Comparison of ENCODE assay signal across 37 cellular contexts in genomic region chr2:156937430-156937829, GRCh38.
"Had no signal": no experiment of that assay in that cellular context is flagged by ENCODE, and none has a peak within 500 bp of the region (broad histone marks: within the 10 kb centered on the region; RNA-seq: fewer than 3 reads in every experiment).

No MANE protein-coding gene starts in this region.

- FAIRE-seq: astrocyte, TTC549 had no signal

- H3K36me3 Mint-ChIP-seq: activated CD4-positive, alpha-beta memory T cell treated with anti-CD3 and anti-CD28 coated beads for 36 hours; activated naive CD4-positive, alpha-beta T cell treated with anti-CD3 and anti-CD28 coated beads, Interleukin-2, amount 50 U/mL, for 72 hours; activated naive CD8-positive, alpha-beta T cell treated with anti-CD3 and anti-CD28 coated beads for 36 hours had no signal

- H3K4me1 Mint-ChIP-seq: activated B cell treated with CpG ODN at 0.5 μM for 24 hours; activated CD4-positive, alpha-beta T cell treated with anti-CD3 and anti-CD28 coated beads, Interleukin-2, amount 10 ng/mL, durations not matched to agents 24 days and 14 days; activated naive CD8-positive, alpha-beta T cell treated with anti-CD3 and anti-CD28 coated beads for 36 hours; activated T-helper 17 cell treated with anti-CD3 and anti-CD28 coated beads, Interleukin-2, amount 50 U/mL, for 72 hours had no signal

- H3K27me3 Mint-ChIP-seq: activated B cell treated with CpG ODN at 0.5 μM for 24 hours; activated CD4-positive, alpha-beta memory T cell treated with anti-CD3 and anti-CD28 coated beads for 36 hours; activated CD8-positive, alpha-beta T cell treated with anti-CD3 and anti-CD28 coated beads for 36 hours; activated naive CD8-positive, alpha-beta T cell treated with anti-CD3 and anti-CD28 coated beads for 36 hours; activated T-helper 17 cell treated with anti-CD3 and anti-CD28 coated beads, Interleukin-2, amount 50 U/mL, for 72 hours had no signal

- H3K4me1 ChIP-seq: adrenal gland, body of pancreas, breast epithelium had no signal

- H3K27ac Mint-ChIP-seq: activated B cell treated with CpG ODN at 0.5 μM for 24 hours; activated CD4-positive, alpha-beta memory T cell treated with anti-CD3 and anti-CD28 coated beads for 36 hours; activated CD4-positive, alpha-beta T cell treated with anti-CD3 and anti-CD28 coated beads, Interleukin-2, amount 10 ng/mL, durations not matched to agents 24 days and 14 days; activated CD8-positive, alpha-beta T cell treated with anti-CD3 and anti-CD28 coated beads for 36 hours; activated naive CD4-positive, alpha-beta T cell treated with anti-CD3 and anti-CD28 coated beads for 36 hours; activated naive CD4-positive, alpha-beta T cell treated with anti-CD3 and anti-CD28 coated beads, Interleukin-2, amount 50 U/mL, for 72 hours; activated naive CD8-positive, alpha-beta T cell treated with anti-CD3 and anti-CD28 coated beads for 36 hours; activated T-cell treated with anti-CD3 and anti-CD28 coated beads, Interleukin-2, amount 50 U/mL, for 72 hours; activated T-helper 1 cell treated with anti-CD3 and anti-CD28 coated beads, Interleukin-12 subunit alpha, Interleukin-12 subunit beta, Interleukin-2, Interleukin-4 antibody, amounts not matched to agents 30 ng/mL and 10 ng/mL and 1 ng/mL, durations not matched to agents 14 hours and 24 hours and 36 hours; activated T-helper 17 cell treated with anti-CD3 and anti-CD28 coated beads, Interleukin-2, amount 50 U/mL, for 72 hours; T-helper 1 cell treated with Interleukin-12 subunit alpha and Interleukin-12 subunit beta and Interleukin-4 antibody, amounts not matched to agents 30 μg/mL and 1 μg/mL, for 36 hours; T-helper 2 cell treated with Interferon-gamma antibody and Interleukin-4, amounts not matched to agents 5 μg/mL and 100 μg/mL, for 36 hours had no signal

- H3K27ac ChIP-seq: adrenal gland, body of pancreas, brain microvascular endothelial cell, breast epithelium, VCaP had no signal

- H3K27me3 ChIP-seq: adrenal gland, body of pancreas, brain microvascular endothelial cell, breast epithelium had no signal

- H3K9me3 Mint-ChIP-seq: activated B cell treated with CpG ODN at 0.5 μM for 24 hours; activated CD4-positive, alpha-beta memory T cell treated with anti-CD3 and anti-CD28 coated beads for 36 hours; activated CD4-positive, alpha-beta T cell treated with anti-CD3 and anti-CD28 coated beads, Interleukin-2, amount 10 ng/mL, durations not matched to agents 24 days and 14 days; activated CD8-positive, alpha-beta T cell treated with anti-CD3 and anti-CD28 coated beads for 36 hours; activated naive CD4-positive, alpha-beta T cell treated with anti-CD3 and anti-CD28 coated beads for 36 hours; activated naive CD4-positive, alpha-beta T cell treated with anti-CD3 and anti-CD28 coated beads, Interleukin-2, amount 50 U/mL, for 72 hours; activated naive CD8-positive, alpha-beta T cell treated with anti-CD3 and anti-CD28 coated beads for 36 hours; activated T-cell treated with anti-CD3 and anti-CD28 coated beads, Interleukin-2, amount 50 U/mL, for 4 hours; activated T-cell treated with anti-CD3 and anti-CD28 coated beads, Interleukin-2, amount 50 U/mL, for 72 hours; activated T-helper 1 cell treated with anti-CD3 and anti-CD28 coated beads, Interleukin-12 subunit alpha, Interleukin-12 subunit beta, Interleukin-2, Interleukin-4 antibody, amounts not matched to agents 30 ng/mL and 10 ng/mL and 1 ng/mL, durations not matched to agents 14 hours and 24 hours and 36 hours; activated T-helper 17 cell treated with anti-CD3 and anti-CD28 coated beads, Interleukin-2, amount 50 U/mL, for 72 hours; T-helper 1 cell treated with Interleukin-12 subunit alpha and Interleukin-12 subunit beta and Interleukin-4 antibody, amounts not matched to agents 30 μg/mL and 1 μg/mL, for 36 hours; T-helper 2 cell treated with Interferon-gamma antibody and Interleukin-4, amounts not matched to agents 5 μg/mL and 100 μg/mL, for 36 hours had no signal

- H3K36me3 ChIP-seq: adrenal gland, brain microvascular endothelial cell, breast epithelium had no signal

- H3K9me3 ChIP-seq: adrenal gland, body of pancreas, breast epithelium had no signal

- H3K4me3 ChIP-seq: adrenal gland, body of pancreas, breast epithelium had no signal

- ATAC-seq: activated CD8-positive, alpha-beta T cell treated with anti-CD3 and anti-CD28 coated beads for 36 hours; activated naive CD4-positive, alpha-beta T cell treated with anti-CD3 and anti-CD28 coated beads, Interleukin-2, amount 50 U/mL, for 72 hours; activated T-cell treated with anti-CD3 and anti-CD28 coated beads, Interleukin-2, amount 50 U/mL, for 4 hours; activated T-cell treated with anti-CD3 and anti-CD28 coated beads, Interleukin-2, amount 50 U/mL, for 72 hours; activated T-helper 17 cell treated with anti-CD3 and anti-CD28 coated beads, Interleukin-2, amount 50 U/mL, for 72 hours; body of pancreas had no signal

- DNase-seq: activated B cell treated with CpG ODN at 0.5 μM for 24 hours; activated CD4-positive, alpha-beta memory T cell treated with anti-CD3 and anti-CD28 coated beads for 36 hours; activated CD4-positive, alpha-beta T cell treated with anti-CD3 and anti-CD28 coated beads for 4 hours; activated CD4-positive, alpha-beta T cell treated with anti-CD3 and anti-CD28 coated beads, Interleukin-2, amount 10 ng/mL, durations not matched to agents 24 days and 14 days; activated CD4-positive, alpha-beta T cell treated with anti-CD3 and anti-CD28 coated beads, Interleukin-2, amount 50 U/mL, for 1 hour; activated CD4-positive, alpha-beta T cell treated with anti-CD3 and anti-CD28 coated beads, Interleukin-2, amount 50 U/mL, for 4 hours; activated CD4-positive, CD25-positive, alpha-beta regulatory T cell treated with anti-CD3 and anti-CD28 coated beads, Interleukin-2, amount 50 U/mL, for 72 hours; activated CD8-positive, alpha-beta memory T cell treated with anti-CD3 and anti-CD28 coated beads, Interleukin-2, amount 50 U/mL, for 4 hours; activated CD8-positive, alpha-beta T cell treated with anti-CD3 and anti-CD28 coated beads for 36 hours; activated effector memory CD4-positive, alpha-beta T cell treated with anti-CD3 and anti-CD28 coated beads, Interleukin-2, amount 50 U/mL, for 16 hours; activated gamma-delta T cell treated with Interleukin-2 at 50 U/mL for 16 hours; activated naive CD4-positive, alpha-beta T cell; activated naive CD4-positive, alpha-beta T cell treated with anti-CD3 and anti-CD28 coated beads for 36 hours; activated naive CD4-positive, alpha-beta T cell treated with anti-CD3 and anti-CD28 coated beads, Interleukin-2, amount 50 U/mL, for 16 hours; activated naive CD8-positive, alpha-beta T cell treated with anti-CD3 and anti-CD28 coated beads for 36 hours; activated T-cell treated with anti-CD3 and anti-CD28 coated beads for 4 hours; activated T-cell treated with anti-CD3 and anti-CD28 coated beads, Interleukin-2, amount 50 U/mL, for 1 hour; activated T-cell treated with anti-CD3 and anti-CD28 coated beads, Interleukin-2, amount 50 U/mL, for 4 hours; activated T-cell treated with anti-CD3 and anti-CD28 coated beads, Interleukin-2, amount 50 U/mL, for 72 hours; adrenal gland; amniotic stem cell; aorta; body of pancreas; brain microvascular endothelial cell; central memory CD4-positive, alpha-beta T cell; T-helper 1 cell; T-helper 2 cell; T-helper 9 cell had no signal

- H3K4me3 Mint-ChIP-seq: activated B cell treated with CpG ODN at 0.5 μM for 24 hours; activated CD4-positive, alpha-beta memory T cell treated with anti-CD3 and anti-CD28 coated beads for 36 hours; activated CD4-positive, alpha-beta T cell treated with anti-CD3 and anti-CD28 coated beads, Interleukin-2, amount 10 ng/mL, durations not matched to agents 24 days and 14 days; activated CD8-positive, alpha-beta T cell treated with anti-CD3 and anti-CD28 coated beads for 36 hours; activated naive CD4-positive, alpha-beta T cell treated with anti-CD3 and anti-CD28 coated beads for 36 hours; activated naive CD8-positive, alpha-beta T cell treated with anti-CD3 and anti-CD28 coated beads for 36 hours; activated T-cell treated with anti-CD3 and anti-CD28 coated beads, Interleukin-2, amount 50 U/mL, for 4 hours; activated T-cell treated with anti-CD3 and anti-CD28 coated beads, Interleukin-2, amount 50 U/mL, for 72 hours; activated T-helper 1 cell treated with anti-CD3 and anti-CD28 coated beads, Interleukin-12 subunit alpha, Interleukin-12 subunit beta, Interleukin-2, Interleukin-4 antibody, amounts not matched to agents 30 ng/mL and 10 ng/mL and 1 ng/mL, durations not matched to agents 14 hours and 24 hours and 36 hours; activated T-helper 17 cell treated with anti-CD3 and anti-CD28 coated beads, Interleukin-2, amount 50 U/mL, for 72 hours; T-helper 1 cell treated with Interleukin-12 subunit alpha and Interleukin-12 subunit beta and Interleukin-4 antibody, amounts not matched to agents 30 μg/mL and 1 μg/mL, for 36 hours; T-helper 2 cell treated with Interferon-gamma antibody and Interleukin-4, amounts not matched to agents 5 μg/mL and 100 μg/mL, for 36 hours had no signal
